ENCODE assay signal across 18 cellular contexts in genomic region chr15:71975816-71976150, GRCh38.
"Had no signal": no experiment of that assay in that cellular context is flagged by ENCODE, and none has a peak within 500 bp of the region (broad histone marks: within the 10 kb centered on the region; RNA-seq: fewer than 3 reads in every experiment).

No MANE protein-coding gene starts in this region.

- H3K4me1 Mint-ChIP-seq: activated CD4-positive, alpha-beta memory T cell treated with anti-CD3 and anti-CD28 coated beads, Interleukin-2, amount 10 ng/mL, durations not matched to agents 7 days and 5 days; activated CD4-positive, alpha-beta T cell treated with anti-CD3 and anti-CD28 coated beads for 36 hours; naive thymus-derived CD4-positive, alpha-beta T cell; T-helper 17 cell had no signal

- H3K36me3 Mint-ChIP-seq: activated naive CD4-positive, alpha-beta T cell treated with anti-CD3 and anti-CD28 coated beads, Interleukin-2, amount 50 U/mL, for 72 hours had no signal

- H3K4me3 ChIP-seq: body of pancreas, mucosa of descending colon, upper lobe of right lung had no signal

- H3K9me3 ChIP-seq: body of pancreas, mucosa of descending colon, upper lobe of right lung had no signal

- H3K9me3 Mint-ChIP-seq: activated CD4-positive, alpha-beta memory T cell treated with anti-CD3 and anti-CD28 coated beads, Interleukin-2, amount 10 ng/mL, durations not matched to agents 7 days and 5 days; activated naive CD4-positive, alpha-beta T cell treated with anti-CD3 and anti-CD28 coated beads, Interleukin-2, amount 50 U/mL, for 72 hours; activated T-cell treated with anti-CD3 and anti-CD28 coated beads, Interleukin-2, amount 50 U/mL, for 4 hours; naive thymus-derived CD4-positive, alpha-beta T cell had no signal

- H2AFZ ChIP-seq: parathyroid adenoma had no signal

- ATAC-seq: activated CD4-positive, alpha-beta T cell treated with anti-CD3 and anti-CD28 coated beads for 36 hours; activated naive CD4-positive, alpha-beta T cell treated with anti-CD3 and anti-CD28 coated beads, Interleukin-2, amount 50 U/mL, for 72 hours; activated T-cell treated with anti-CD3 and anti-CD28 coated beads, Interleukin-2, amount 50 U/mL, for 4 hours; body of pancreas; mucosa of descending colon; naive thymus-derived CD4-positive, alpha-beta T cell; T-helper 17 cell had no signal

- H3K27me3 ChIP-seq: body of pancreas, upper lobe of right lung had no signal

- H3K27ac Mint-ChIP-seq: activated CD4-positive, alpha-beta memory T cell treated with anti-CD3 and anti-CD28 coated beads, Interleukin-2, amount 10 ng/mL, durations not matched to agents 7 days and 5 days; activated CD4-positive, alpha-beta T cell treated with anti-CD3 and anti-CD28 coated beads for 36 hours; naive thymus-derived CD4-positive, alpha-beta T cell; T-helper 17 cell had no signal

- H3K27ac ChIP-seq: body of pancreas, parathyroid adenoma, upper lobe of right lung, WERI-Rb-1 had no signal

- H3K4me1 ChIP-seq: body of pancreas, parathyroid adenoma, upper lobe of right lung had no signal

- H3K9ac ChIP-seq: parathyroid adenoma had no signal

- H3K27me3 Mint-ChIP-seq: activated CD4-positive, alpha-beta memory T cell treated with anti-CD3 and anti-CD28 coated beads, Interleukin-2, amount 10 ng/mL, durations not matched to agents 7 days and 5 days; activated CD4-positive, alpha-beta T cell treated with anti-CD3 and anti-CD28 coated beads for 36 hours; naive thymus-derived CD4-positive, alpha-beta T cell; T-helper 17 cell had no signal

- DNase-seq: activated CD4-positive, alpha-beta memory T cell treated with anti-CD3 and anti-CD28 coated beads, Interleukin-2, amount 10 ng/mL, durations not matched to agents 7 days and 5 days; activated CD4-positive, alpha-beta T cell treated with anti-CD3 and anti-CD28 coated beads for 36 hours; activated effector memory CD4-positive, alpha-beta T cell treated with anti-CD3 and anti-CD28 coated beads, Interleukin-2, amount 50 U/mL, for 16 hours; activated T-cell treated with anti-CD3 and anti-CD28 coated beads, Interleukin-2, amount 50 U/mL, for 4 hours; body of pancreas; cerebellar nuclear complex; effector CD8-positive, alpha-beta T cell; foreskin melanocyte; mucosa of descending colon; naive thymus-derived CD4-positive, alpha-beta T cell; stimulated activated CD4-positive, alpha-beta T cell treated with anti-CD3 and anti-CD28 coated beads, Interleukin-15, amount 100 ng/mL, for 24 hours; stimulated activated CD4-positive, alpha-beta T cell treated with anti-CD3 and anti-CD28 coated beads, Interleukin-4, amount 100 ng/mL, for 24 hours; stimulated activated naive CD4-positive, alpha-beta T cell; T-helper 17 cell; upper lobe of right lung; WERI-Rb-1 had no signal

- H3K79me2 ChIP-seq: parathyroid adenoma had no signal

- H3K4me3 Mint-ChIP-seq: activated CD4-positive, alpha-beta memory T cell treated with anti-CD3 and anti-CD28 coated beads, Interleukin-2, amount 10 ng/mL, durations not matched to agents 7 days and 5 days; activated CD4-positive, alpha-beta T cell treated with anti-CD3 and anti-CD28 coated beads for 36 hours; activated T-cell treated with anti-CD3 and anti-CD28 coated beads, Interleukin-2, amount 50 U/mL, for 4 hours; naive thymus-derived CD4-positive, alpha-beta T cell; T-helper 17 cell had no signal
